ENCODE assay signal across 12 cellular contexts in genomic region chr15:77538011-77538410, GRCh38.
DNase-seq lines count a peak whose midpoint lies in the region; ATAC-seq and TF ChIP-seq lines count a peak whose summit lies in the region.
"Had no signal": no experiment of that assay in that cellular context is flagged by ENCODE, and none has a peak within 500 bp of the region (broad histone marks: within the 10 kb centered on the region; RNA-seq: fewer than 3 reads in every experiment).

No MANE protein-coding gene starts in this region.

- H3K9me3 ChIP-seq in iPS-15b (ENCODE audit: control insufficient read depth, insufficient read depth, low read length): no peaks in the 10 kb centered on the region
- H3K9me3 ChIP-seq: uterus had no signal

- H3K9ac ChIP-seq in iPS-15b (ENCODE audit: low read depth, low read length): peak overlapping the region; percentile 24

- no peak overlapping the region for H3K4me3 ChIP-seq in GM12865 (ENCODE audit: low read depth, low read length)
- no peak overlapping the region for H3K4me3 ChIP-seq in iPS-15b (ENCODE audit: low read depth, low read length)
- H3K4me3 ChIP-seq: skin epidermis, uterus had no signal

- DNase-seq in GM12865 (ENCODE audit: low read depth): peak; percentile 82
- no peak for DNase-seq in RWPE1 (ENCODE audit: low spot score)
- DNase-seq in DMS114 treated with DMSO at 0.1 percent for 48 hours (lab: John Stamatoyannopoulos, UW; ENCODE audit: unreplicated experiment): no peak
- DNase-seq in KG1 (lab: John Stamatoyannopoulos, UW): no peak
- DNase-seq: activated CD8-positive, alpha-beta memory T cell treated with anti-CD3 and anti-CD28 coated beads for 24 hours; kidney glomerular epithelial cell; uterus had no signal

- H3K36me3 ChIP-seq in iPS-15b (ENCODE audit: control insufficient read depth, insufficient read depth, low read length): no peaks in the 10 kb centered on the region
- H3K36me3 ChIP-seq: uterus had no signal

- H3K27me3 ChIP-seq in iPS-15b (ENCODE audit: control insufficient read depth, insufficient read depth, low read length): no peaks in the 10 kb centered on the region
- H3K27me3 ChIP-seq: uterus had no signal

- H3K4me1 ChIP-seq in iPS-15b (ENCODE audit: control insufficient read depth, insufficient read depth, low read length): peaks cover 37% of the 10 kb centered on the region
- H3K4me1 ChIP-seq: uterus had no signal

- ATAC-seq in GM21367 (IDR thresholded peaks at IDR 0.05; ENCODE audit: unreplicated experiment): peak; percentile 48
- peak; percentile 72 for ATAC-seq in HG03175 (IDR thresholded peaks at IDR 0.05; ENCODE audit: unreplicated experiment)
- no peak for ATAC-seq in HG03196 (IDR thresholded peaks at IDR 0.05; ENCODE audit: unreplicated experiment)

- POLR2A ChIA-PET in RWPE1 (lab: Yijun Ruan, JAX; ENCODE audit: low non-redundant PET): no interaction called here

- CTCF ChIA-PET in RWPE1 (lab: Yijun Ruan, JAX): interaction anchor here (1.0 kb wide), 1 partner anchor 418 kb away, joined by 3 read pairs; no protein-coding TSS in a partner anchor

- TF ChIP-seq CTCF in GM12865 (IDR thresholded peaks at IDR 0.05; ENCODE audit: insufficient read depth, low read depth, low read length, missing control alignments): no peak
- TF ChIP-seq CTCF in RWPE1 (conservative IDR thresholded peaks at IDR 0.05; ENCODE audit: low read depth): no peak

- H3K27ac ChIP-seq in RWPE1: no peak overlapping the region
- H3K27ac ChIP-seq: uterus had no signal
